ENCODE assay signal across 9 cellular contexts in the genomic region with DNA sequence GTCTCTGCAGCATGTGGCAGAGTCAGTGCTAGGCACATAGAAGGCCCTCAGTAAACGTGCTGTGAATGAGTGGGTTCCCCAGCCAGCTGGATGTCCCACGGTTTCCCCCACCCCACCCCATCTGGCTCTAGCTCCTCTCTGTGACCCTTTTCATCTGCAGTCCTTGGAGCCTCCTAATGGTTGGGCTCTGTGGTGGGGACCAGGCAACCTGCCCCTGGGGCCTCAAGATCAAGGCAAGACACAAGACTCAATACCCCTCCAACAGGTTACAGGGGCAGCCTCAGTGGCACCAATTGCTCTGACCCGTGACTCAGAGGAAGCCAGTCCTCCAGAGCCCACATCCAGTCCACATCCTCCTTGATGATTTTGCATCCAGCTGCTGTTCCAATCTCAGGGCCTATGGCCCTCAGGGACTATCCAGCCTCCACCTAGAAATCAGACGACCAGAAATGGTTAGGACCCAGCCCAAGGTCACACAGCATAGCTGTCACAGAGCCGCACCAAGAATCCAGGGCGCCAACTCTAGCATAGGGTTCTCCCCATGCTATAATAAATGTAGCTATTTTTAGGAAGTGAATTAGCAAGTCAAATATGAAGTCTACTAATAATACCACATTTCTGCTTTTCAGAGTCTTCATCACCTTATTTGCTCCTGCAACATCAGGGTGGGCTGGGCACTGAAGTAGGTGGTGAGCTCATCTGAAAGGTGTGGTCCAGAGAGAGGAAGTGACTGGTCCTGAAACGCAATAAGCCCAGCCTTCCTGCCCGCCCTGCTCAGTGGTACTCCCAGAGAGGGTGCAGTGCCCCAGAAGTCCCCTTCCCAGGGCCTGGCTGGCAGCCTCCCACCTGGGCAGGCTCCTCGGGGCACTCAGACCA. TPM values are rescaled to one million over a fixed set of nuclear protein-coding genes. Genes with fewer than 3 reads are reported as not detected.
A peak's percentile ranks its signal among the peaks of the same experiment; 100 is the strongest.
DNase-seq lines count a peak whose midpoint lies in the region; ATAC-seq and TF ChIP-seq lines count a peak whose summit lies in the region.
"Had no signal": no experiment of that assay in that cellular context is flagged by ENCODE, and none has a peak within 500 bp of the region (broad histone marks: within the 10 kb centered on the region; RNA-seq: fewer than 3 reads in every experiment).

No MANE protein-coding gene starts in this region.

- peak overlapping the region; percentile 46 for H3K56ac ChIP-seq in mesendoderm (ENCODE audit: low read length)

- H2BK120ac ChIP-seq in mesendoderm (ENCODE audit: low read depth, low read length): no peak overlapping the region

- TF ChIP-seq CTCF in glutamatergic neuron (IDR thresholded peaks at IDR 0.05; ENCODE audit: partially characterized antibody, unreplicated experiment): no peak

- no peak overlapping the region for H4K5ac ChIP-seq in mesendoderm (ENCODE audit: low read length)

- no peak overlapping the region for H3K23ac ChIP-seq in mesendoderm (ENCODE audit: low read length)

- no peaks in the 10 kb centered on the region for H3K27me3 ChIP-seq in mesendoderm (ENCODE audit: insufficient read depth, low read length, poor library complexity)

- H3K9me3 ChIP-seq in KOPT-K1 (ENCODE audit: insufficient read depth, low read length, poor library complexity, severe bottlenecking): no peaks in the 10 kb centered on the region

- H3K27me3 Mint-ChIP-seq in glutamatergic neuron (ENCODE audit: unreplicated experiment): peaks cover 5% of the 10 kb centered on the region

- no peak overlapping the region for H2BK15ac ChIP-seq in mesendoderm (replicated peaks; ENCODE audit: low read depth)

- in situ Hi-C loops in G401 (cut with HindIII; ENCODE audit: low sequenced_read_pairs): no loop called here

- H3K36me3 ChIP-seq in KOPT-K1 (ENCODE audit: insufficient read depth, low read length): no peaks in the 10 kb centered on the region
- H3K36me3 ChIP-seq in mesendoderm (ENCODE audit: control insufficient read depth, insufficient read depth, low read length): no peaks in the 10 kb centered on the region

- no peak overlapping the region for H4K8ac ChIP-seq in mesendoderm (ENCODE audit: low read depth, low read length)

- no peak overlapping the region for H2AK5ac ChIP-seq in mesendoderm (ENCODE audit: low read length)

- no peaks in the 10 kb centered on the region for H3K9me3 Mint-ChIP-seq in glutamatergic neuron (ENCODE audit: unreplicated experiment)

- peaks cover 8% of the 10 kb centered on the region for H3K4me1 ChIP-seq in mesendoderm (ENCODE audit: control insufficient read depth, low read depth, low read length)

- peaks cover 6% of the 10 kb centered on the region for H3K4me1 Mint-ChIP-seq in glutamatergic neuron (ENCODE audit: low read depth, unreplicated experiment)

- H3K79me1 ChIP-seq in mesendoderm (ENCODE audit: low read length): no peaks in the 10 kb centered on the region

- no peak overlapping the region for H2BK5ac ChIP-seq in mesendoderm (ENCODE audit: low read length)

- no peak overlapping the region for H3K9ac ChIP-seq in mesendoderm (ENCODE audit: low read length)

- no CpG with 5 or more reads among the region's 9 CpGs for WGBS in mesendoderm (ENCODE audit: extremely low coverage, insufficient coverage, low lambda C conversion rate)

- no peak overlapping the region for H3K27ac Mint-ChIP-seq in glutamatergic neuron (ENCODE audit: unreplicated experiment)

- peak; percentile 58 for ATAC-seq in GM18517 (IDR thresholded peaks at IDR 0.05; ENCODE audit: unreplicated experiment)
- ATAC-seq in GM21737 (IDR thresholded peaks at IDR 0.05; ENCODE audit: unreplicated experiment): peak; percentile 46

- no peak overlapping the region for H3K4ac ChIP-seq in mesendoderm (ENCODE audit: low read depth, low read length)

- H3K36me3 Mint-ChIP-seq in glutamatergic neuron (ENCODE audit: unreplicated experiment): no peaks in the 10 kb centered on the region

- H3K79me2 ChIP-seq in mesendoderm (ENCODE audit: control insufficient read depth, insufficient read depth, low read length): no peaks in the 10 kb centered on the region

- no peak overlapping the region for H3K4me3 ChIP-seq in mesendoderm (ENCODE audit: low read length)

- peak; percentile 80 for DNase-seq in activated CD8-positive, alpha-beta memory T cell treated with anti-CD3 and anti-CD28 coated beads, Interleukin-2, amount 50 U/mL, for 48 hours
- DNase-seq in mesendoderm (peak; percentile 32), G401 (ENCODE audit: low spot score) (no peak), SW 1271 (lab: John Stamatoyannopoulos, UW) (no peak), glutamatergic neuron (no peak)

- H3K27ac ChIP-seq in KOPT-K1 (ENCODE audit: low read depth, low read length, poor library complexity, severe bottlenecking) (peak overlapping the region; percentile 99), mesendoderm (ENCODE audit: low read depth, low read length) (no peak overlapping the region)

- no peak overlapping the region for H3K18ac ChIP-seq in mesendoderm (ENCODE audit: low read length)

- no peak overlapping the region for H3K4me3 Mint-ChIP-seq in glutamatergic neuron (ENCODE audit: unreplicated experiment)

- no peak overlapping the region for H3K4me2 ChIP-seq in mesendoderm (ENCODE audit: low read length)

RNA-seq across cellular contexts. Expression of gene CYP11A1, which starts 17.4 kb away (rescaled TPM):
- polyA plus RNA-seq in mesendoderm (2013, experiment 1 of 2): 2.5 TPM
- polyA plus RNA-seq in mesendoderm (2013, experiment 2 of 2): 2.9 TPM
- not detected in 2 replicates for total RNA-seq in G401 (2014; rRNA removed; shearing (Covaris generic))
- not detected for total RNA-seq in glutamatergic neuron (ENCODE audit: unreplicated experiment)
- total RNA-seq: T-helper 2 cell treated with Interferon-gamma antibody and Interleukin-4, amounts not matched to agents 100 ng/mL and 5 ng/mL, for 36 hours had no signal

RNA-seq across cellular contexts. Expression of gene SEMA7A, which starts 49.0 kb away (rescaled TPM):
- 9.6 TPM for polyA plus RNA-seq in mesendoderm (2013, experiment 1 of 2)
- polyA plus RNA-seq in mesendoderm (2013, experiment 2 of 2): 10.6 TPM
- total RNA-seq in G401 (2014; rRNA removed; shearing (Covaris generic)): 8.5 and 14.3 TPM in 2 replicates
- total RNA-seq in glutamatergic neuron (ENCODE audit: unreplicated experiment): 16.2 TPM

Comparison
In these comparisons a context has a peak if more than half of its experiments do, and no peak if none do; other contexts are left out.
1. DNase-seq: peak in activated CD8-positive, alpha-beta memory T cell treated with anti-CD3 and anti-CD28 coated beads, Interleukin-2, amount 50 U/mL, for 48 hours (single experiment) and mesendoderm (single experiment); none in G401 (single experiment), SW 1271 (0 of 2) and glutamatergic neuron (single experiment).